In the genomic region with DNA sequence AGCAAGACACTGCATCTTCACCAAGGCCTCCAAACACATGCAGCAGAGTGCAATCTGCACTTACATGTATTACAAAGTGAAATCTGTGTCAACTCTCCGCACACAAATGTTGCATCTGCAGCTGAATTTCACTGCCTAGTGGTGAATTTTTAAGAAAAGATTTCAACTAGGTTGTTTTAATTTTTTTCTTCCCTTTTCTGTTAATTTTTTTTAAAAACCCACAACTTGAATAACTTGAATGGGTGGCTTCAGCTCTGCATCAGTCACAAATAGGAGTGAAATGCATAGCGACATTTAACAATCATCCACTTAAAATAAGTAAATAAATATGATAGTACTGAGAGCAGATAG, we compare ENCODE assay signal across 1 cellular context.
TF ChIP-seq lines count a peak whose summit lies in the region.

No MANE protein-coding gene starts in this region.

TF ChIP-seq in IMR-90, 13 proteins besides CTCF, POLR2A, EP300 and RAD21:
- no peak for TF ChIP-seq RFX5 (IDR thresholded peaks at IDR 0.05; ENCODE audit: low read depth, low read length)
- TF ChIP-seq, protein P1, sequence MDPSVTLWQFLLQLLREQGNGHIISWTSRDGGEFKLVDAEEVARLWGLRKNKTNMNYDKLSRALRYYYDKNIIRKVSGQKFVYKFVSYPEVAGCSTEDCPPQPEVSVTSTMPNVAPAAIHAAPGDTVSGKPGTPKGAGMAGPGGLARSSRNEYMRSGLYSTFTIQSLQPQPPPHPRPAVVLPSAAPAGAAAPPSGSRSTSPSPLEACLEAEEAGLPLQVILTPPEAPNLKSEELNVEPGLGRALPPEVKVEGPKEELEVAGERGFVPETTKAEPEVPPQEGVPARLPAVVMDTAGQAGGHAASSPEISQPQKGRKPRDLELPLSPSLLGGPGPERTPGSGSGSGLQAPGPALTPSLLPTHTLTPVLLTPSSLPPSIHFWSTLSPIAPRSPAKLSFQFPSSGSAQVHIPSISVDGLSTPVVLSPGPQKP (IDR thresholded peaks at IDR 0.05; ENCODE audit: borderline replicate concordance, low read depth, low read length) = no peak
